In genomic region chr19:21505459-21506393, GRCh38 we compare ENCODE assay signal across 8 cellular contexts. TPM values are rescaled to one million over a fixed set of nuclear protein-coding genes. Genes with fewer than 3 reads are reported as not detected.
DNase-seq lines count a peak whose midpoint lies in the region; ATAC-seq and TF ChIP-seq lines count a peak whose summit lies in the region.

Gene ZNF429, plus strand, starts transcription at chr19:21505602. Its CDS starts 170 bp downstream, at chr19:21505772.

- H3K9me3 ChIP-seq in left ventricle myocardium inferior (replicated peaks) (no peaks in the 10 kb centered on the region), upper lobe of left lung (peaks cover 0 to 9% (median 2%) of the 10 kb centered on the region in 4 donors)

- H3K27ac Mint-ChIP-seq in T-cell: peak within 1 kb of the TSS; percentile 99

- peak; percentile 83 for DNase-seq in NCI-H1436 (lab: John Stamatoyannopoulos, UW)
- peak; percentile 82 to 95 (median 91) for DNase-seq in T-cell
- peak; percentile 83 for DNase-seq in amniotic stem cell (lab: John Stamatoyannopoulos, UW)
- peak; percentile 92 for DNase-seq in left ventricle myocardium inferior
- peak; percentile 96 for DNase-seq in posterior vena cava (ENCODE audit: low spot score)
- peak; percentile 87 to 97 for DNase-seq in upper lobe of left lung

- CTCF ChIA-PET in T-cell (lab: Charles Lee): interaction anchor here (0.6 to 2.5 kb wide), 11 partner anchors 22 to 547 kb away, joined by 3 to 20 read pairs (median 4); partner anchors contain the start of genes ZNF100 (in 1 of the 2) and ZNF431 (in 1 of the 2)

- WGBS in upper lobe of left lung, 2 donors: 1 to 2% methylated on average over 19 to 29 of the region's 43 CpGs

- peak; percentile 69 to 89 (median 76) for TF ChIP-seq POLR2A in upper lobe of left lung (IDR thresholded peaks at IDR 0.05)

- H3K4me1 ChIP-seq in left ventricle myocardium inferior: peaks cover 47% of the 10 kb centered on the region
- peaks cover 4 to 30% (median 17%) of the 10 kb centered on the region in 4 donors for H3K4me1 ChIP-seq in upper lobe of left lung

- peaks cover 44 to 49% (median 48%) of the 10 kb centered on the region in 3 donors for H3K4me1 Mint-ChIP-seq in T-cell

- POLR2A ChIA-PET in T-cell (lab: Charles Lee): interaction anchor here (0.5 to 1.9 kb wide), 15 partner anchors 62 to 1974 kb away, joined by 3 to 22 read pairs (median 3); partner anchors contain the start of genes ZNF100 (in 1 of the 2), ZNF43 (in 1 of the 2), ZNF493 (in 1 of the 2) and ZNF708 (in 1 of the 2)

- H3K9me3 Mint-ChIP-seq in T-cell: peaks cover 0 to 7% (median 3%) of the 10 kb centered on the region in 3 donors

- H3K4me3 Mint-ChIP-seq in T-cell: peak within 1 kb of the TSS; percentile 100

- intact Hi-C loops in left ventricle myocardium inferior (cut with micrococcal nuclease) (no loop called here), posterior vena cava (cut with DNase I) (no loop called here)

- ATAC-seq in HG02798 (IDR thresholded peaks at IDR 0.05; ENCODE audit: poor library complexity, unreplicated experiment): peak; percentile 100
- peak; percentile 99 to 100 (median 100) for ATAC-seq in T-cell (replicated peaks in 1 of 4)
- ATAC-seq in upper lobe of left lung (ENCODE audit: low FRiP score in 2 of 2): peak; percentile 99

- no peaks in the 10 kb centered on the region for H3K27me3 Mint-ChIP-seq in T-cell

- H3K36me3 Mint-ChIP-seq in T-cell: peaks cover 26% of the 10 kb centered on the region

- TF ChIP-seq CTCF in GM12875 (IDR thresholded peaks at IDR 0.05; ENCODE audit: borderline replicate concordance, insufficient read depth, low read depth, low read length) (no peak), left ventricle myocardium inferior (IDR thresholded peaks at IDR 0.05; ENCODE audit: borderline replicate concordance) (peak; percentile 40), upper lobe of left lung (IDR thresholded peaks at IDR 0.05) (no peak)

- TF ChIP-seq EP300 in upper lobe of left lung (IDR thresholded peaks at IDR 0.05): no peak

- H3K36me3 ChIP-seq in left ventricle myocardium inferior (peaks cover 6% of the 10 kb centered on the region), upper lobe of left lung (no peaks in the 10 kb centered on the region)

- peak within 1 kb of the TSS; percentile 96 for H3K27ac ChIP-seq in left ventricle myocardium inferior (replicated peaks)
- peak within 1 kb of the TSS; percentile 96 to 99 (median 98) for H3K27ac ChIP-seq in upper lobe of left lung

- H3K4me3 ChIP-seq in GM12875 (ENCODE audit: low read depth, low read length): peak within 1 kb of the TSS; percentile 69
- H3K4me3 ChIP-seq in left ventricle myocardium inferior: peak within 1 kb of the TSS; percentile 94
- peak within 1 kb of the TSS; percentile 73 to 93 (median 85) for H3K4me3 ChIP-seq in upper lobe of left lung

- no peaks in the 10 kb centered on the region for H3K27me3 ChIP-seq in left ventricle myocardium inferior (ENCODE audit: low read depth)
- no peaks in the 10 kb centered on the region for H3K27me3 ChIP-seq in upper lobe of left lung

RNA-seq across cellular contexts. Expression of gene ZNF429, which starts in this region (rescaled TPM):
- 10 to 100 TPM; 14.6 to 26.8 (median 24.3) TPM for total RNA-seq in T-cell
- total RNA-seq in left ventricle myocardium inferior: 10.0 TPM
- total RNA-seq in posterior vena cava: 1 to 10 TPM; 8.4 to 9.9 TPM
- total RNA-seq in upper lobe of left lung: 10 to 100 TPM; 11.8 to 35.2 (median 24.3) TPM

Comparison
In these comparisons a context has a peak if more than half of its experiments do, and no peak if none do; other contexts are left out.
1. Peak in every context shown above with its lines: DNase-seq, ATAC-seq, H3K4me3 ChIP-seq and H3K27ac ChIP-seq.